8 cellular contexts compared by ENCODE assay signal in genomic region chr11:95487391-95487790, GRCh38.
DNase-seq lines count a peak whose midpoint lies in the region; ATAC-seq, FAIRE-seq and TF ChIP-seq lines count a peak whose summit lies in the region.

No MANE protein-coding gene starts in this region.

- H3K4me3 Mint-ChIP-seq in Calu3 (ENCODE audit: low read depth, unreplicated experiment): no peak overlapping the region

- CTCF ChIA-PET in Calu3 (lab: Charles Lee): interaction anchor here (0.6 kb wide), 1 partner anchor 179 kb away, joined by 3 read pairs; no protein-coding TSS in a partner anchor

- ATAC-seq in GM19397 (IDR thresholded peaks at IDR 0.05; ENCODE audit: unreplicated experiment) (peak; percentile 99), HG03025 (IDR thresholded peaks at IDR 0.05; ENCODE audit: low FRiP score, unreplicated experiment) (peak; percentile 99), esophagus mucosa (peak; percentile 98)

- peak; percentile 98 for FAIRE-seq in GM18507 (lab: Jason Lieb, UNC)

- BruUV-seq in Calu3 (replicated peaks; lab: Mats Ljungman, UMichigan): no TSS peak

- no peaks in the 10 kb centered on the region for H3K36me3 Mint-ChIP-seq in Calu3 (ENCODE audit: insufficient read depth, unreplicated experiment)

- TF ChIP-seq CTCF in Calu3 (IDR thresholded peaks at IDR 0.05; ENCODE audit: unreplicated experiment): no peak

- H3K4me1 Mint-ChIP-seq in Calu3 (ENCODE audit: low read depth, unreplicated experiment): no peaks in the 10 kb centered on the region

- DNase-seq in GM18507 (ENCODE audit: extremely low spot score, insufficient read length, low read depth) (peak; percentile 45), NCI-H1436 (lab: John Stamatoyannopoulos, UW) (no peak), amygdala (lab: John Stamatoyannopoulos, UW) (no peak), pons (ENCODE audit: low spot score) (no peak), Calu3 (no peak)

- peaks cover 16% of the 10 kb centered on the region for H3K27me3 Mint-ChIP-seq in Calu3 (ENCODE audit: unreplicated experiment)

- no peak overlapping the region for H3K27ac Mint-ChIP-seq in Calu3 (ENCODE audit: unreplicated experiment)

- H3K9me3 Mint-ChIP-seq in Calu3 (ENCODE audit: low read depth, unreplicated experiment): no peaks in the 10 kb centered on the region

- intact Hi-C loops in Calu3 (cut with micrococcal nuclease; ENCODE audit: unreplicated experiment): no loop called here
